Comparison of ENCODE assay signal across 24 cellular contexts in genomic region chr1:89850844-89851410, GRCh38.
"Had no signal": no experiment of that assay in that cellular context is flagged by ENCODE, and none has a peak within 500 bp of the region (broad histone marks: within the 10 kb centered on the region; RNA-seq: fewer than 3 reads in every experiment).

No MANE protein-coding gene starts in this region.

- H3K36me3 Mint-ChIP-seq: natural killer cell had no signal

- H3K4me3 ChIP-seq: breast epithelium, hepatocyte, right atrium auricular region, skin epidermis, tibial nerve, vagina had no signal

- H3K9me3 Mint-ChIP-seq: activated B cell treated with CpG ODN at 0.5 μM for 24 hours; activated CD8-positive, alpha-beta T cell treated with anti-CD3 and anti-CD28 coated beads for 36 hours; activated naive CD8-positive, alpha-beta T cell treated with anti-CD3 and anti-CD28 coated beads, Interleukin-2, amount 10 ng/mL, durations not matched to agents 7 days and 5 days; effector memory CD8-positive, alpha-beta T cell; natural killer cell had no signal

- H3K36me3 ChIP-seq: breast epithelium, right atrium auricular region, vagina had no signal

- H3K4me1 ChIP-seq: breast epithelium, right atrium auricular region, vagina had no signal

- H3K4me3 Mint-ChIP-seq: activated B cell treated with CpG ODN at 0.5 μM for 24 hours; activated CD8-positive, alpha-beta T cell treated with anti-CD3 and anti-CD28 coated beads for 36 hours; activated naive CD8-positive, alpha-beta T cell treated with anti-CD3 and anti-CD28 coated beads, Interleukin-2, amount 10 ng/mL, durations not matched to agents 7 days and 5 days; effector memory CD8-positive, alpha-beta T cell; natural killer cell had no signal

- H3K4me2 ChIP-seq: hepatocyte had no signal

- H3K9me3 ChIP-seq: breast epithelium, right atrium auricular region, tibial nerve, vagina had no signal

- FAIRE-seq: keratinocyte had no signal

- DNase-seq: activated B cell treated with CpG ODN at 0.5 μM for 24 hours; activated CD4-positive, alpha-beta T cell treated with anti-CD3 and anti-CD28 coated beads for 48 hours; activated CD8-positive, alpha-beta T cell treated with anti-CD3 and anti-CD28 coated beads for 36 hours; activated gamma-delta T cell treated with Interleukin-2 at 50 U/mL for 16 hours; activated naive CD8-positive, alpha-beta T cell treated with anti-CD3 and anti-CD28 coated beads, Interleukin-2, amount 10 ng/mL, durations not matched to agents 7 days and 5 days; activated T-cell treated with anti-CD3 and anti-CD28 coated beads, Interleukin-2, amount 50 U/mL, for 48 hours; aorta; cerebellar nuclear complex; dermis blood vessel endothelial cell; effector memory CD8-positive, alpha-beta T cell; erythroblast; mesendoderm; natural killer cell; stimulated activated CD4-positive, alpha-beta T cell treated with anti-CD3 and anti-CD28 coated beads, Interleukin-15, amount 100 ng/mL, for 24 hours; stimulated activated CD4-positive, alpha-beta T cell treated with anti-CD3 and anti-CD28 coated beads, Interleukin-4, amount 100 ng/mL, for 24 hours; stimulated activated naive CD4-positive, alpha-beta T cell; T-helper 2 cell had no signal

- H3K27ac ChIP-seq: breast epithelium, hepatocyte, right atrium auricular region, skin epidermis, tibial nerve, vagina had no signal

- ATAC-seq: activated CD8-positive, alpha-beta T cell treated with anti-CD3 and anti-CD28 coated beads for 36 hours; effector memory CD8-positive, alpha-beta T cell; natural killer cell had no signal

- H3K27me3 ChIP-seq: breast epithelium, hepatocyte, right atrium auricular region, tibial nerve, vagina had no signal

- H2AFZ ChIP-seq: hepatocyte had no signal

- H3K27me3 Mint-ChIP-seq: activated B cell treated with CpG ODN at 0.5 μM for 24 hours; activated CD8-positive, alpha-beta T cell treated with anti-CD3 and anti-CD28 coated beads for 36 hours; activated naive CD8-positive, alpha-beta T cell treated with anti-CD3 and anti-CD28 coated beads, Interleukin-2, amount 10 ng/mL, durations not matched to agents 7 days and 5 days; effector memory CD8-positive, alpha-beta T cell had no signal

- H3K27ac Mint-ChIP-seq: activated B cell treated with CpG ODN at 0.5 μM for 24 hours; activated CD8-positive, alpha-beta T cell treated with anti-CD3 and anti-CD28 coated beads for 36 hours; activated naive CD8-positive, alpha-beta T cell treated with anti-CD3 and anti-CD28 coated beads, Interleukin-2, amount 10 ng/mL, durations not matched to agents 7 days and 5 days; effector memory CD8-positive, alpha-beta T cell; natural killer cell had no signal
